ENCODE assay signal across 15 cellular contexts in the genomic region with DNA sequence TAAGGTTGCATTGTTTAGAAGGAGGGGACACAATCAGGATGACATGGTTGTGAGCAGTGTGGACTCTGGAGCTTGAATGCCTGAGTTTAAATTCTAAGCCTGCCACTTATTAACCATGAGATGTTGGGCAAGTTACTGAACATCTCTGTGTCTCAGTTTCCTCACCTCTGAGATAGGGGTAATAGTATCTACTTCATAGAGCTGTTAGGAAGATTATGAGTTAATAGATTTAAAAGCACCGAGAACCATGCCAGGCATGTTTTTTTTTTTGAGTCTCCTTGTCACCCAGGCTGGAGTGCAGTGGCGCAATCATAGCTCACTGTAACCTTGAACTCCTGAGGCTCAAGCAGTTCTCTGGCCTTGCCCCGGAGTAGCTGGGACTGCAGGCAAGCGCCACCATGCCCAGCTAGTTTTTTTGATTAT. TPM values are rescaled to one million over a fixed set of nuclear protein-coding genes. Genes with fewer than 3 reads are reported as not detected.
"Had no signal": no experiment of that assay in that cellular context is flagged by ENCODE, and none has a peak within 500 bp of the region (broad histone marks: within the 10 kb centered on the region; RNA-seq: fewer than 3 reads in every experiment).

No MANE protein-coding gene starts in this region.

- H3K4me3 ChIP-seq: sigmoid colon, spleen had no signal

- H3K27me3 ChIP-seq: sigmoid colon, spleen had no signal

- ATAC-seq: activated naive CD4-positive, alpha-beta T cell treated with anti-CD3 and anti-CD28 coated beads, Interleukin-2, amount 50 U/mL, for 72 hours; left cardiac atrium; stimulated activated naive B cell treated with anti-CD40 and anti-IgM and Interleukin-4, amounts not matched to agents 10 μg/mL and 1 μg/mL and 100 μg/mL, for 72 hours had no signal

- H3K27ac ChIP-seq: epithelial cell of prostate, sigmoid colon, spleen, WERI-Rb-1 had no signal

- DNase-seq: activated CD4-positive, alpha-beta T cell treated with anti-CD3 and anti-CD28 coated beads, Interleukin-2, amount 50 U/mL, for 4 hours; activated gamma-delta T cell; amniotic stem cell; endodermal cell; foreskin fibroblast; left cardiac atrium; sigmoid colon; spleen; stimulated activated naive B cell treated with anti-CD40 and anti-IgM and Interleukin-4, amounts not matched to agents 10 μg/mL and 1 μg/mL and 100 μg/mL, for 72 hours; WERI-Rb-1 had no signal

- H3K36me3 ChIP-seq: sigmoid colon, WERI-Rb-1 had no signal

- FAIRE-seq: urothelium cell line had no signal

- H3K4me1 ChIP-seq: sigmoid colon, spleen had no signal

- H3K9me3 ChIP-seq: sigmoid colon, spleen had no signal

RNA-seq across cellular contexts. Expression of gene ST14, which starts 33.3 kb away (rescaled TPM):
- total RNA-seq: osteocyte; T-helper 2 cell treated with Interferon-gamma antibody and Interleukin-4, amounts not matched to agents 100 ng/mL and 5 ng/mL, for 36 hours had no signal
